In the genomic region with DNA sequence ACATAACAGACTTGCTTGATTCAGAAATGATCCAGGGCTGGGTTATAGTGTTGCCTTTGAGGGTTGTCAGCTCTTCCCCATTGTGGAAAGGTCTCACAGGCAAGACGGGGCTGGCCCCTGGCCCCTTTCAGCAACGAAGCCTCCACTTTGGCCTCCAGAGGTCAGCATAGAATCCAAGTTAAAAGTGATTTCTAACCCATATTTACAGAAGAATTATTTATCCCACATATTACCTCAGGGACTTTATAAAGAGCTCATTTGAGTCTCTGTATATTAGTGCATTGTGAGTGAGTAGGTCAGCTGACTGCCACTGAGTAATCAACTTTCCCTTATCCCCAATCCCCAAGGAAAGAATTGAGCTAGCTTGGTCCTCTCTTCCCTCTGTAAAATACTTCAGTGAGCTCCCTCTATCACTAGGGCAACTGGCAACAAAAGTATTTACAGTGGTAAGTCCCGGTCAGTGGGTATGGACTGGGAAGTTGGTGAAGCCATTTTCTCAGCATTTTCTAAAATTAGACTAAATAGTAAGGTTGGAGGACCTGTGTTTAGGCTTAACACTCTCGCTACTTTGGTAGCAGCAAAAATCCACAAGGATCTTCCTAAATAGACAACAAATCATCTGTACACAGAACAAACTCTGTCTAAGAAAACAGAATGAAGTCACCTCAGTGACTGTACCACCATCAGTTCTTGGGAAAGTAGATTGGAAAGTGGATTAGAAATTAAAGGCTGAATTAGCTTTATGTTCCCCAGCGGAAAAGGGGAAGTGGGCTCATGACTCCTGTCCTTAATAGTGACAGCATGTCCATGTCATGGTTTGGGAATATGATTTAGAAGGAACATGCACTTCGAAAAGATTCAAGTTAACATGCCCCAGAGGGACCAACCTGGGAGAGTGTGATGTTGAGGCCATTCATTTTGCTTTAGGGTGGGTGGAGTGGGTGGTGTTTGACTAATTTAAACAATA, we compare ENCODE assay signal across 16 cellular contexts.
DNase-seq lines count a peak whose midpoint lies in the region; ATAC-seq and TF ChIP-seq lines count a peak whose summit lies in the region.
"Had no signal": no experiment of that assay in that cellular context is flagged by ENCODE, and none has a peak within 500 bp of the region (broad histone marks: within the 10 kb centered on the region; RNA-seq: fewer than 3 reads in every experiment).

No MANE protein-coding gene starts in this region.

- H3K9me3 ChIP-seq in Caco-2: no peaks in the 10 kb centered on the region

- H3K4me1 ChIP-seq in Caco-2: peaks cover 8% of the 10 kb centered on the region

- H3K27me3 ChIP-seq in Caco-2 (replicated peaks; ENCODE audit: control insufficient read depth, insufficient read depth, low read length): no peaks in the 10 kb centered on the region

- CTCF ChIA-PET in Caco-2 (lab: Charles Lee): interaction anchor here (1.0 to 1.4 kb wide), 3 partner anchors 110 to 291 kb away, joined by 4 to 15 read pairs (median 4); no protein-coding TSS in a partner anchor

- TF ChIP-seq CTCF in Caco-2 (IDR thresholded peaks at IDR 0.05; ENCODE audit: insufficient read depth in 1 of 2, low read depth in 1 of 2, low read length in 1 of 2, severe bottlenecking in 1 of 2, unreplicated experiment in 1 of 2) (peak; percentile 18 to 28), GM13977 (IDR thresholded peaks at IDR 0.05; ENCODE audit: extremely low read depth, insufficient read depth, missing control alignments) (peak; percentile 14)

- H3K4me1 Mint-ChIP-seq in Caco-2 (ENCODE audit: low read depth, unreplicated experiment): peaks cover 16% of the 10 kb centered on the region
- H3K4me1 Mint-ChIP-seq in activated T-helper 17 cell treated with anti-CD3 and anti-CD28 coated beads, Interleukin-2, amount 50 U/mL, for 72 hours: no peaks in the 10 kb centered on the region

- H3K27ac Mint-ChIP-seq in Caco-2 (ENCODE audit: unreplicated experiment): no peak overlapping the region
- H3K27ac Mint-ChIP-seq in activated T-helper 17 cell treated with anti-CD3 and anti-CD28 coated beads, Interleukin-2, amount 50 U/mL, for 72 hours: no peak overlapping the region
- H3K27ac Mint-ChIP-seq: natural killer cell treated with Interleukin-12 subunit alpha and Interleukin-12 subunit beta and Interleukin-15 and Interleukin-18, amount 100 ng/mL, for 72 hours had no signal

- H3K9me3 Mint-ChIP-seq in Caco-2 (ENCODE audit: unreplicated experiment): no peaks in the 10 kb centered on the region
- H3K9me3 Mint-ChIP-seq in activated T-helper 17 cell treated with anti-CD3 and anti-CD28 coated beads, Interleukin-2, amount 50 U/mL, for 72 hours: no peaks in the 10 kb centered on the region
- H3K9me3 Mint-ChIP-seq: natural killer cell treated with Interleukin-12 subunit alpha and Interleukin-12 subunit beta and Interleukin-15 and Interleukin-18, amount 100 ng/mL, for 72 hours had no signal

- H3K4me3 ChIP-seq in Caco-2 (ENCODE audit: low read depth, low read length): no peak overlapping the region

- DNase-seq in Caco-2 (no peak), GM13977 (ENCODE audit: low spot score) (no peak), NCI-H69 (lab: John Stamatoyannopoulos, UW) (peak; percentile 81), epidermal melanocyte (ENCODE audit: insufficient read length, low spot score) (peak; percentile 23)
- DNase-seq: activated CD4-positive, alpha-beta T cell treated with anti-CD3 and anti-CD28 coated beads for 1 hour; activated T-cell treated with anti-CD3 and anti-CD28 coated beads, Interleukin-2, amount 50 U/mL, for 1 hour; C1 segment of cervical spinal cord; IMR-90; NCI-H2029; SW 1271 had no signal

- H3K36me3 ChIP-seq in Caco-2 (ENCODE audit: control insufficient read depth, insufficient read depth, low read length): no peaks in the 10 kb centered on the region; the same call in 1 of the 2 replicates

- intact Hi-C loops in Caco-2 (cut with micrococcal nuclease; ENCODE audit: unreplicated experiment): loop anchor here (5.0 kb wide), 1 partner anchor 187 kb away; no protein-coding TSS in a partner anchor

- no TSS peak for BruUV-seq in Caco-2 (replicated peaks; lab: Mats Ljungman, UMichigan)

- in situ Hi-C loops in GM13977 (cut with MboI; ENCODE audit: low pct_unique_long_range_greater_than_20kb, low sequenced_read_pairs, unreplicated experiment): no loop called here

- no peaks in the 10 kb centered on the region for H3K36me3 Mint-ChIP-seq in Caco-2 (ENCODE audit: insufficient read depth, unreplicated experiment)
- no peaks in the 10 kb centered on the region for H3K36me3 Mint-ChIP-seq in activated T-helper 17 cell treated with anti-CD3 and anti-CD28 coated beads, Interleukin-2, amount 50 U/mL, for 72 hours (ENCODE audit: low read depth)
- H3K36me3 Mint-ChIP-seq: natural killer cell treated with Interleukin-12 subunit alpha and Interleukin-12 subunit beta and Interleukin-15 and Interleukin-18, amount 100 ng/mL, for 72 hours had no signal

- no peaks in the 10 kb centered on the region for H3K27me3 Mint-ChIP-seq in Caco-2 (ENCODE audit: insufficient read depth, unreplicated experiment)
- no peaks in the 10 kb centered on the region for H3K27me3 Mint-ChIP-seq in activated T-helper 17 cell treated with anti-CD3 and anti-CD28 coated beads, Interleukin-2, amount 50 U/mL, for 72 hours

- no peak overlapping the region for H3K4me3 Mint-ChIP-seq in Caco-2 (ENCODE audit: unreplicated experiment)
- no peak overlapping the region for H3K4me3 Mint-ChIP-seq in activated T-helper 17 cell treated with anti-CD3 and anti-CD28 coated beads, Interleukin-2, amount 50 U/mL, for 72 hours
- H3K4me3 Mint-ChIP-seq: natural killer cell treated with Interleukin-12 subunit alpha and Interleukin-12 subunit beta and Interleukin-15 and Interleukin-18, amount 100 ng/mL, for 72 hours had no signal

- no peak for ATAC-seq in HG03175 (IDR thresholded peaks at IDR 0.05; ENCODE audit: unreplicated experiment)
- ATAC-seq in activated T-helper 17 cell treated with anti-CD3 and anti-CD28 coated beads, Interleukin-2, amount 50 U/mL, for 72 hours (replicated peaks): no peak
- ATAC-seq in GM18873 (IDR thresholded peaks at IDR 0.05; ENCODE audit: low FRiP score, unreplicated experiment): no peak
- no peak for ATAC-seq in HG02623 (IDR thresholded peaks at IDR 0.05; ENCODE audit: unreplicated experiment)
- ATAC-seq: esophagus mucosa; natural killer cell treated with Interleukin-12 subunit alpha and Interleukin-12 subunit beta and Interleukin-15 and Interleukin-18, amount 100 ng/mL, for 72 hours had no signal

- POLR2A ChIA-PET in Caco-2 (lab: Charles Lee): interaction anchor here (0.6 kb wide), 1 partner anchor 164 kb away, joined by 3 read pairs; no protein-coding TSS in a partner anchor

Comparison
In these comparisons a context has a peak if more than half of its experiments do, and no peak if none do; other contexts are left out.
1. DNase-seq: peak in NCI-H69 (single experiment) and epidermal melanocyte (single experiment); none in Caco-2 (0 of 2) and GM13977 (single experiment).